In genomic region chr3:31462050-31462569, GRCh38 we compare ENCODE assay signal across 9 cellular contexts.
A peak's percentile ranks its signal among the peaks of the same experiment; 100 is the strongest.
DNase-seq lines count a peak whose midpoint lies in the region; ATAC-seq and TF ChIP-seq lines count a peak whose summit lies in the region.
"Had no signal": no experiment of that assay in that cellular context is flagged by ENCODE, and none has a peak within 500 bp of the region (broad histone marks: within the 10 kb centered on the region; RNA-seq: fewer than 3 reads in every experiment).

No MANE protein-coding gene starts in this region.

- H3K27ac Mint-ChIP-seq in activated CD4-positive, alpha-beta memory T cell treated with anti-CD3 and anti-CD28 coated beads for 36 hours: peak overlapping the region; percentile 16

- peak; percentile 83 for ATAC-seq in GM21381 (IDR thresholded peaks at IDR 0.05; ENCODE audit: unreplicated experiment)

- intact Hi-C loops in activated CD4-positive, alpha-beta memory T cell treated with anti-CD3 and anti-CD28 coated beads for 36 hours (cut with micrococcal nuclease): loop anchor here (2.0 to 5.0 kb wide), 5 partner anchors 45 to 295 kb away; partner anchors contain the start of gene STT3B

- peak overlapping the region; percentile 30 for H3K4me3 Mint-ChIP-seq in activated CD4-positive, alpha-beta memory T cell treated with anti-CD3 and anti-CD28 coated beads for 36 hours

- no peaks in the 10 kb centered on the region for H3K36me3 ChIP-seq in GM06990 (ENCODE audit: control insufficient read depth, insufficient read depth, low read length)
- H3K36me3 ChIP-seq: cardiac muscle cell had no signal

- no peaks in the 10 kb centered on the region for H3K36me3 Mint-ChIP-seq in activated CD4-positive, alpha-beta memory T cell treated with anti-CD3 and anti-CD28 coated beads for 36 hours

- H3K9me3 Mint-ChIP-seq in activated CD4-positive, alpha-beta memory T cell treated with anti-CD3 and anti-CD28 coated beads for 36 hours: no peaks in the 10 kb centered on the region

- DNase-seq in GM06990 (ENCODE audit: extremely low read depth, insufficient read length) (peak; percentile 44), HL-60 (ENCODE audit: low read depth in 1 of 2, low spot score in 1 of 2) (peak; percentile 38 to 76), lung microvascular endothelial cell (ENCODE audit: low read depth in 2 of 2) (peak; percentile 33 to 82), NCI-H1092 treated with DMSO at 0.1 percent for 48 hours (lab: John Stamatoyannopoulos, UW) (no peak), HuH-7.5 (ENCODE audit: low spot score) (no peak), anterior cingulate cortex (lab: John Stamatoyannopoulos, UW) (no peak)
- DNase-seq in activated CD4-positive, alpha-beta memory T cell treated with anti-CD3 and anti-CD28 coated beads for 36 hours: peak; percentile 47

- H3K27ac ChIP-seq in HL-60 (replicated peaks): peak overlapping the region; percentile 33
- H3K27ac ChIP-seq: cardiac muscle cell had no signal

- POLR2A ChIA-PET in activated CD4-positive, alpha-beta memory T cell treated with anti-CD3 and anti-CD28 coated beads for 36 hours (lab: Charles Lee): interaction anchor here (1.2 kb wide), 1 partner anchor 71 kb away, joined by 3 read pairs; the partner anchor contains the start of gene STT3B

- H3K4me3 ChIP-seq in GM06990 (replicated peaks; ENCODE audit: low read depth, low read length) (no peak overlapping the region), HL-60 (replicated peaks; ENCODE audit: insufficient read depth, low read length) (no peak overlapping the region)
- H3K4me3 ChIP-seq: cardiac muscle cell had no signal

- CTCF ChIA-PET in activated CD4-positive, alpha-beta memory T cell treated with anti-CD3 and anti-CD28 coated beads for 36 hours (lab: Charles Lee): interaction anchor here (1.2 to 2.2 kb wide), 3 partner anchors 9 to 303 kb away, joined by 4 to 7 read pairs (median 5); no protein-coding TSS in a partner anchor

- H3K4me1 Mint-ChIP-seq in activated CD4-positive, alpha-beta memory T cell treated with anti-CD3 and anti-CD28 coated beads for 36 hours (ENCODE audit: low read depth): peaks cover 62% of the 10 kb centered on the region

- TF ChIP-seq CTCF in GM06990 (IDR thresholded peaks at IDR 0.05; ENCODE audit: insufficient read depth, low read length, poor library complexity, severe bottlenecking): peak; percentile 27
- peak; percentile 12 for TF ChIP-seq CTCF in HL-60 (IDR thresholded peaks at IDR 0.05; ENCODE audit: insufficient read depth, low read length)

- H3K27me3 Mint-ChIP-seq in activated CD4-positive, alpha-beta memory T cell treated with anti-CD3 and anti-CD28 coated beads for 36 hours: no peaks in the 10 kb centered on the region

- H3K27me3 ChIP-seq in GM06990 (replicated peaks; ENCODE audit: control insufficient read depth, insufficient read depth, low read length) (no peaks in the 10 kb centered on the region), HL-60 (ENCODE audit: insufficient read depth, poor library complexity, severe bottlenecking) (no peaks in the 10 kb centered on the region)
- H3K27me3 ChIP-seq: cardiac muscle cell had no signal

Comparison
In these comparisons a context has a peak if more than half of its experiments do, and no peak if none do; other contexts are left out.
1. DNase-seq: peak in GM06990 (single experiment), HL-60 (2 of 2), activated CD4-positive, alpha-beta memory T cell treated with anti-CD3 and anti-CD28 coated beads for 36 hours (single experiment) and lung microvascular endothelial cell (2 of 2); none in NCI-H1092 treated with DMSO at 0.1 percent for 48 hours (single experiment), HuH-7.5 (single experiment) and anterior cingulate cortex (0 of 58).